Comparison of ENCODE assay signal across 15 cellular contexts in genomic region chr14:101062611-101063010, GRCh38.
A peak's percentile ranks its signal among the peaks of the same experiment; 100 is the strongest.
DNase-seq lines count a peak whose midpoint lies in the region; ATAC-seq and TF ChIP-seq lines count a peak whose summit lies in the region.
"Had no signal": no experiment of that assay in that cellular context is flagged by ENCODE, and none has a peak within 500 bp of the region (broad histone marks: within the 10 kb centered on the region; RNA-seq: fewer than 3 reads in every experiment).

No MANE protein-coding gene starts in this region.

- H3K4me1 Mint-ChIP-seq in CD14-positive monocyte (no peaks in the 10 kb centered on the region), chondrocyte (ENCODE audit: low read depth) (peaks cover 34% of the 10 kb centered on the region), glutamatergic neuron (ENCODE audit: low read depth, unreplicated experiment) (peaks cover 8% of the 10 kb centered on the region), natural killer cell (no peaks in the 10 kb centered on the region)
- H3K4me1 Mint-ChIP-seq: H9 had no signal

- intact Hi-C loops in CD14-positive monocyte (cut with micrococcal nuclease): no loop called here
- intact Hi-C loops in sciatic nerve (cut with DNase I): loop anchor here (10.0 kb wide), 1 partner anchor 1318 kb away; no protein-coding TSS in a partner anchor
- intact Hi-C loops in posterior vena cava (cut with DNase I): no loop called here
- intact Hi-C loops in natural killer cell (cut with micrococcal nuclease): no loop called here

- no peak overlapping the region for H3K4me3 Mint-ChIP-seq in CD14-positive monocyte
- H3K4me3 Mint-ChIP-seq in chondrocyte (ENCODE audit: unreplicated experiment): peak overlapping the region; percentile 35
- peak overlapping the region; percentile 2 for H3K4me3 Mint-ChIP-seq in glutamatergic neuron (ENCODE audit: unreplicated experiment)
- H3K4me3 Mint-ChIP-seq in natural killer cell: no peak overlapping the region
- H3K4me3 Mint-ChIP-seq: H9 had no signal

- H3K36me3 Mint-ChIP-seq in CD14-positive monocyte (no peaks in the 10 kb centered on the region), chondrocyte (ENCODE audit: low read depth) (no peaks in the 10 kb centered on the region), glutamatergic neuron (ENCODE audit: unreplicated experiment) (peaks cover 24% of the 10 kb centered on the region), natural killer cell (no peaks in the 10 kb centered on the region)

- peaks cover 3 to 4% (median 3%) of the 10 kb centered on the region in 3 donors for H3K27me3 Mint-ChIP-seq in CD14-positive monocyte (ENCODE audit: low read depth in 3 of 3)
- peaks cover 2% of the 10 kb centered on the region for H3K27me3 Mint-ChIP-seq in chondrocyte (ENCODE audit: low read depth)
- H3K27me3 Mint-ChIP-seq in glutamatergic neuron (ENCODE audit: unreplicated experiment): peaks cover under 1% of the 10 kb centered on the region
- H3K27me3 Mint-ChIP-seq in natural killer cell (ENCODE audit: low read depth in 2 of 2): peaks cover 3 to 15% of the 10 kb centered on the region in 2 donors

- H3K27ac Mint-ChIP-seq in CD14-positive monocyte (no peak overlapping the region), chondrocyte (ENCODE audit: unreplicated experiment) (peak overlapping the region; percentile 7), glutamatergic neuron (ENCODE audit: unreplicated experiment) (no peak overlapping the region), natural killer cell (no peak overlapping the region)
- H3K27ac Mint-ChIP-seq: H9 had no signal

- DNase-seq in CD14-positive monocyte (ENCODE audit: low spot score) (peak; percentile 19), chondrocyte (ENCODE audit: low spot score) (no peak), glutamatergic neuron (no peak), sciatic nerve (ENCODE audit: low spot score) (peak; percentile 58), posterior vena cava (ENCODE audit: low spot score) (no peak), natural killer cell (no peak), T-helper 2 cell (no peak)
- no peak for DNase-seq in central memory CD4-positive, alpha-beta T cell
- DNase-seq: DMS79 treated with DMSO at 0.1 percent for 48 hours, H9, NCI-H2029, NCI-H2171, NCI-H446 treated with DMSO at 0.1 percent for 48 hours, OCI-M1 had no signal

- no peak for TF ChIP-seq CTCF in CD14-positive monocyte (IDR thresholded peaks at IDR 0.05)
- TF ChIP-seq CTCF in chondrocyte (IDR thresholded peaks at IDR 0.05): no peak
- TF ChIP-seq CTCF in glutamatergic neuron (IDR thresholded peaks at IDR 0.05; ENCODE audit: partially characterized antibody, unreplicated experiment): no peak
- TF ChIP-seq CTCF in natural killer cell (IDR thresholded peaks at IDR 0.05): no peak

- ATAC-seq in sciatic nerve: peak; percentile 8
- ATAC-seq in natural killer cell: no peak
- ATAC-seq: K562 had no signal

- peaks cover 0 to 13% (median 3%) of the 10 kb centered on the region in 7 donors for H3K9me3 Mint-ChIP-seq in CD14-positive monocyte
- peaks cover 4% of the 10 kb centered on the region for H3K9me3 Mint-ChIP-seq in chondrocyte (ENCODE audit: low read depth)
- H3K9me3 Mint-ChIP-seq in glutamatergic neuron (ENCODE audit: unreplicated experiment): peaks cover 15% of the 10 kb centered on the region
- no peaks in the 10 kb centered on the region for H3K9me3 Mint-ChIP-seq in natural killer cell

Comparison
In these comparisons a context has a peak if more than half of its experiments do, and no peak if none do; other contexts are left out.
1. DNase-seq: peak in CD14-positive monocyte (single experiment) and sciatic nerve (single experiment); none in chondrocyte (single experiment), glutamatergic neuron (single experiment), central memory CD4-positive, alpha-beta T cell (single experiment), posterior vena cava (single experiment), natural killer cell (single experiment) and T-helper 2 cell (0 of 5).
2. H3K4me3 Mint-ChIP-seq: peak in chondrocyte (single experiment) and glutamatergic neuron (single experiment); none in CD14-positive monocyte (0 of 2) and natural killer cell (single experiment).